ENCODE assay signal across 10 cellular contexts in the genomic region with DNA sequence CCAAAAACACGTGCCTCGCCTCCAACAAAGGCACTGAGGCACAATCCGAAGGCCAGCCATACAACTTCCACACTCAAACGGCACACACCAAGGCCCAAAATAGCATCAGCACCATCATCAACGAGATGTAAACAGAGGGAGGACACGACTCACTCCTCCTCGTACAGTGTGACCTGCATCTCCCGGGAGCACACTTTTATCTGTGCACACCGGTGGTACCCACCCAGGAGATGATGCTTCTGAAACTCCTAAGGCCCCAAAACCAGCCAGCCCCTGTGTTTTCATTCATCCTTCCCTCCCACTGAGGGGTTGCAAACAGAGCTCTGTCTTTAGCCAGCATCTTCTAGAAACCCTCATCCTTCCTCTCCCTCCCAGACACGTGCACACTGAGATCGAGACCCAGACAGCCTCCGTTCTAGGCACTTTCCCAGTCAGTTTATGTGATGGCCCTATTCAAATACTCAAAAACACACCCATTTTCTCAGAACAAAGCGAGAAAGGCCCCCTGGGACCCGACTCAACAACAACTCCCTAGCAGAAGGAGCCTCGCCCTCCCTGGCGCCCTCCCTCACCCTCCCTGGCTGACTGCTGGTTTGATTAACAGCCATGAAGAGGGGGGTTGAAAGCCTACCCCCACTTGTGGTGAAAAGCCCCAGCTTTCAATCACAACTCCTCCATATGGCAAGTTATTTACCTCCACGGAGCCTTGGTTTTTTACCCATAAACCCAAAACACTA.
DNase-seq lines count a peak whose midpoint lies in the region; ATAC-seq and TF ChIP-seq lines count a peak whose summit lies in the region.
"Had no signal": no experiment of that assay in that cellular context is flagged by ENCODE, and none has a peak within 500 bp of the region (broad histone marks: within the 10 kb centered on the region; RNA-seq: fewer than 3 reads in every experiment).

No MANE protein-coding gene starts in this region.

- H3K9me3 Mint-ChIP-seq in stimulated activated naive CD8-positive, alpha-beta T cell treated with anti-CD3 and anti-CD28 coated beads, Interleukin-15, Interleukin-2, amounts not matched to agents 100 ng/mL and 50 ng/mL, for 24 hours, result peaks cover 4% of the 10 kb centered on the region
- no peaks in the 10 kb centered on the region for H3K9me3 Mint-ChIP-seq in mesothelial cell of epicardium

- ATAC-seq in stimulated activated naive CD8-positive, alpha-beta T cell treated with anti-CD3 and anti-CD28 coated beads, Interleukin-15, Interleukin-2, amounts not matched to agents 100 U/mL and 50 U/mL, for 24 hours, result no peak
- ATAC-seq in HG02610 (IDR thresholded peaks at IDR 0.05; ENCODE audit: unreplicated experiment), result no peak

- no peak overlapping the region for H3K4me3 Mint-ChIP-seq in stimulated activated naive CD8-positive, alpha-beta T cell treated with anti-CD3 and anti-CD28 coated beads, Interleukin-15, Interleukin-2, amounts not matched to agents 100 ng/mL and 50 ng/mL, for 24 hours
- no peak overlapping the region for H3K4me3 Mint-ChIP-seq in mesothelial cell of epicardium

- H3K27ac Mint-ChIP-seq in stimulated activated naive CD8-positive, alpha-beta T cell treated with anti-CD3 and anti-CD28 coated beads, Interleukin-15, Interleukin-2, amounts not matched to agents 100 ng/mL and 50 ng/mL, for 24 hours, result peak overlapping the region; percentile 27
- H3K27ac Mint-ChIP-seq in mesothelial cell of epicardium, result peak overlapping the region; percentile 39

- no peak for DNase-seq in stimulated activated naive CD8-positive, alpha-beta T cell treated with anti-CD3 and anti-CD28 coated beads, Interleukin-15, Interleukin-2, amounts not matched to agents 100 U/mL and 50 U/mL, for 24 hours
- peak; percentile 14 for DNase-seq in activated gamma-delta T cell treated with anti-CD3 and anti-CD28 coated beads, Interleukin-2, amount 50 U/mL, for 16 hours (ENCODE audit: low read depth)
- DNase-seq in mesothelial cell of epicardium (ENCODE audit: low spot score in 2 of 2, unreplicated experiment in 2 of 2) (no peak), amygdala (lab: John Stamatoyannopoulos, UW) (no peak), SW 1271 (lab: John Stamatoyannopoulos, UW) (no peak), SIG-M5 treated with dmso at 0.1 percent for 504 hours (lab: John Stamatoyannopoulos, UW; ENCODE audit: unreplicated experiment) (no peak)
- DNase-seq: KG1, SHP77 had no signal

- H3K4me1 Mint-ChIP-seq in stimulated activated naive CD8-positive, alpha-beta T cell treated with anti-CD3 and anti-CD28 coated beads, Interleukin-15, Interleukin-2, amounts not matched to agents 100 ng/mL and 50 ng/mL, for 24 hours (ENCODE audit: low read depth), result peaks cover 62% of the 10 kb centered on the region
- peaks cover 81% of the 10 kb centered on the region for H3K4me1 Mint-ChIP-seq in mesothelial cell of epicardium

- TF ChIP-seq CTCF in mesothelial cell of epicardium (IDR thresholded peaks at IDR 0.05; ENCODE audit: unreplicated experiment), result no peak

- no peaks in the 10 kb centered on the region for H3K36me3 Mint-ChIP-seq in stimulated activated naive CD8-positive, alpha-beta T cell treated with anti-CD3 and anti-CD28 coated beads, Interleukin-15, Interleukin-2, amounts not matched to agents 100 ng/mL and 50 ng/mL, for 24 hours (ENCODE audit: low read depth)
- no peaks in the 10 kb centered on the region for H3K36me3 Mint-ChIP-seq in mesothelial cell of epicardium

- H3K27me3 Mint-ChIP-seq in stimulated activated naive CD8-positive, alpha-beta T cell treated with anti-CD3 and anti-CD28 coated beads, Interleukin-15, Interleukin-2, amounts not matched to agents 100 ng/mL and 50 ng/mL, for 24 hours, result no peaks in the 10 kb centered on the region
- no peaks in the 10 kb centered on the region for H3K27me3 Mint-ChIP-seq in mesothelial cell of epicardium (ENCODE audit: low read depth)
